In genomic region chr1:224266105-224266935, GRCh38 we compare ENCODE assay signal across 10 cellular contexts.
DNase-seq lines count a peak whose midpoint lies in the region; ATAC-seq and TF ChIP-seq lines count a peak whose summit lies in the region.
"Had no signal": no experiment of that assay in that cellular context is flagged by ENCODE, and none has a peak within 500 bp of the region (broad histone marks: within the 10 kb centered on the region; RNA-seq: fewer than 3 reads in every experiment).

No MANE protein-coding gene starts in this region.

- intact Hi-C loops in mammary epithelial cell (cut with micrococcal nuclease) = no loop called here

- BruUV-seq in mammary epithelial cell (replicated peaks; lab: Mats Ljungman, UMichigan) = TSS peak; percentile 14

- CTCF ChIA-PET in CD8-positive, alpha-beta memory T cell (lab: Charles Lee) = no interaction called here
- CTCF ChIA-PET in mammary epithelial cell (lab: Charles Lee; ENCODE audit: low non-redundant PET) = interaction anchor here (0.9 kb wide), 1 partner anchor 63 kb away, joined by 6 read pairs; the partner anchor contains the start of gene NVL

- POLR2A ChIA-PET in CD8-positive, alpha-beta memory T cell (lab: Charles Lee) = no interaction called here

- TF ChIP-seq CTCF in mammary epithelial cell (conservative IDR thresholded peaks at IDR 0.05 in 1 of 2, IDR thresholded peaks at IDR 0.05 in 1 of 2; ENCODE audit: extremely low read depth in 1 of 2, insufficient read depth in 1 of 2, low read depth in 1 of 2, low read length in 2 of 2) = no peak
- no peak for TF ChIP-seq CTCF in BE2C (IDR thresholded peaks at IDR 0.05; ENCODE audit: low read depth, low read length)

- H2AFZ ChIP-seq in mammary epithelial cell (ENCODE audit: low read depth, low read length) = no peak overlapping the region

- no peak overlapping the region for H3K4me3 Mint-ChIP-seq in CD8-positive, alpha-beta memory T cell

- H3K9ac ChIP-seq in mammary epithelial cell (ENCODE audit: insufficient read depth, low read length) = peak overlapping the region; percentile 22

- ATAC-seq in GM19043 (IDR thresholded peaks at IDR 0.05; ENCODE audit: low read depth, unreplicated experiment) (peak; percentile 82), HG03097 (IDR thresholded peaks at IDR 0.05; ENCODE audit: low FRiP score, unreplicated experiment) (peak; percentile 58), HG02571 (IDR thresholded peaks at IDR 0.05; ENCODE audit: unreplicated experiment) (no peak)

- H3K4me1 ChIP-seq in CD8-positive, alpha-beta memory T cell (ENCODE audit: insufficient read depth, low read length) = peaks cover 13% of the 10 kb centered on the region
- H3K4me1 ChIP-seq in mammary epithelial cell (ENCODE audit: insufficient read depth, low read length) = peaks cover 24% of the 10 kb centered on the region
- H3K4me1 ChIP-seq in HAP-1 = no peaks in the 10 kb centered on the region
- H3K4me1 ChIP-seq in BE2C = peaks cover 8% of the 10 kb centered on the region

- H3K4me1 Mint-ChIP-seq in CD8-positive, alpha-beta memory T cell = peaks cover 3 to 25% (median 8%) of the 10 kb centered on the region in 3 donors

- no peak for DNase-seq in CD8-positive, alpha-beta memory T cell
- DNase-seq in mammary epithelial cell (peak; percentile 63), HAP-1 (ENCODE audit: low spot score in 2 of 2) (no peak), BE2C (no peak)
- DNase-seq in stimulated activated CD4-positive, alpha-beta T cell treated with anti-CD3 and anti-CD28 coated beads, Interleukin-4, amount 100 ng/mL, for 4 hours = no peak
- DNase-seq: dorsolateral prefrontal cortex had no signal

- H3K27me3 Mint-ChIP-seq in CD8-positive, alpha-beta memory T cell = no peaks in the 10 kb centered on the region

- 45% methylated on average over 3 of the region's 3 CpGs for WGBS in mammary epithelial cell (ENCODE audit: low coverage, missing lambda C conversion rate)

- H3K9me3 Mint-ChIP-seq in CD8-positive, alpha-beta memory T cell = no peaks in the 10 kb centered on the region

- H3K36me3 ChIP-seq in CD8-positive, alpha-beta memory T cell (ENCODE audit: insufficient read depth, low read length) = peaks cover 9% of the 10 kb centered on the region
- H3K36me3 ChIP-seq in mammary epithelial cell (ENCODE audit: insufficient read depth, low read length) = peaks cover 4% of the 10 kb centered on the region
- H3K36me3 ChIP-seq in HAP-1 (replicated peaks) = peaks cover 14% of the 10 kb centered on the region
- peaks cover 28% of the 10 kb centered on the region for H3K36me3 ChIP-seq in BE2C

- peak overlapping the region in 5 of 8 donors; percentile 29 to 78 (median 67) for H3K27ac Mint-ChIP-seq in CD8-positive, alpha-beta memory T cell

- H3K27ac ChIP-seq in CD8-positive, alpha-beta memory T cell (ENCODE audit: low read depth, low read length) = no peak overlapping the region
- H3K27ac ChIP-seq in mammary epithelial cell (ENCODE audit: insufficient read depth, low read depth, low read length) = peak overlapping the region; percentile 59
- H3K27ac ChIP-seq: dorsolateral prefrontal cortex, thoracic aorta had no signal

- H3K79me2 ChIP-seq in mammary epithelial cell (ENCODE audit: insufficient read depth, low read length) = no peaks in the 10 kb centered on the region

- H3K9me3 ChIP-seq in CD8-positive, alpha-beta memory T cell (ENCODE audit: low read length) = no peaks in the 10 kb centered on the region
- H3K9me3 ChIP-seq in mammary epithelial cell (replicated peaks; ENCODE audit: insufficient read depth, low read length) (no peaks in the 10 kb centered on the region), HAP-1 (no peaks in the 10 kb centered on the region), BE2C (no peaks in the 10 kb centered on the region)
- H3K9me3 ChIP-seq: thoracic aorta had no signal

- H3K4me2 ChIP-seq in mammary epithelial cell (ENCODE audit: insufficient read depth, low read depth, low read length) = peak overlapping the region; percentile 22

- dilution Hi-C loops in mammary epithelial cell (cut with HindIII; ENCODE audit: low sequenced_read_pairs) = no loop called here

- no peak overlapping the region for H3K4me3 ChIP-seq in CD8-positive, alpha-beta memory T cell (ENCODE audit: low read length)
- H3K4me3 ChIP-seq in mammary epithelial cell (replicated peaks in 1 of 3; ENCODE audit: insufficient read depth in 1 of 3, low read depth in 2 of 3, low read length in 3 of 3) (no peak overlapping the region), HAP-1 (no peak overlapping the region), BE2C (ENCODE audit: low read depth, low read length) (no peak overlapping the region)
- H3K4me3 ChIP-seq: dorsolateral prefrontal cortex, thoracic aorta had no signal

- H3K27me3 ChIP-seq in CD8-positive, alpha-beta memory T cell (ENCODE audit: insufficient read depth, low read length, poor library complexity, severe bottlenecking) = no peaks in the 10 kb centered on the region
- H3K27me3 ChIP-seq in mammary epithelial cell (ENCODE audit: insufficient read depth, low read length) (no peaks in the 10 kb centered on the region), HAP-1 (ENCODE audit: low read depth) (no peaks in the 10 kb centered on the region), BE2C (no peaks in the 10 kb centered on the region)
- H3K27me3 ChIP-seq: dorsolateral prefrontal cortex had no signal

- H3K36me3 Mint-ChIP-seq in CD8-positive, alpha-beta memory T cell = peaks cover 4 to 62% (median 22%) of the 10 kb centered on the region in 3 donors

- H4K20me1 ChIP-seq in mammary epithelial cell (ENCODE audit: insufficient read depth, low read length) = no peaks in the 10 kb centered on the region

- in situ Hi-C loops in mammary epithelial cell (cut with MboI; ENCODE audit: low sequenced_read_pairs in 2 of 2) (no loop called here), HAP-1 (cut with MboI; ENCODE audit: low sequenced_read_pairs) (no loop called here)
